In genomic region chr11:69381681-69382130, GRCh38 we compare ENCODE assay signal across 13 cellular contexts.
DNase-seq lines count a peak whose midpoint lies in the region; ATAC-seq, FAIRE-seq and TF ChIP-seq lines count a peak whose summit lies in the region.
"Had no signal": no experiment of that assay in that cellular context is flagged by ENCODE, and none has a peak within 500 bp of the region (broad histone marks: within the 10 kb centered on the region; RNA-seq: fewer than 3 reads in every experiment).

No MANE protein-coding gene starts in this region.

- H3K9me3 ChIP-seq in BE2C, result no peaks in the 10 kb centered on the region
- H3K9me3 ChIP-seq in osteoblast (ENCODE audit: low read depth, low read length), result no peaks in the 10 kb centered on the region

- H3K27ac Mint-ChIP-seq in activated T-helper 17 cell treated with anti-CD3 and anti-CD28 coated beads, Interleukin-2, amount 50 U/mL, for 72 hours, result no peak overlapping the region
- H3K27ac Mint-ChIP-seq: nephron had no signal

- H3K27me3 Mint-ChIP-seq in activated T-helper 17 cell treated with anti-CD3 and anti-CD28 coated beads, Interleukin-2, amount 50 U/mL, for 72 hours, result no peaks in the 10 kb centered on the region

- H3K79me2 ChIP-seq in KMS-11 (ENCODE audit: insufficient read depth, low read depth) (no peaks in the 10 kb centered on the region), osteoblast (ENCODE audit: insufficient read depth, low read length) (no peaks in the 10 kb centered on the region)

- FAIRE-seq in GM19239 (lab: Jason Lieb, UNC), result no peak

- H3K4me1 ChIP-seq in BE2C (no peaks in the 10 kb centered on the region; the same call in 1 of the 2 replicates), KMS-11 (ENCODE audit: low read depth, poor library complexity, severe bottlenecking) (no peaks in the 10 kb centered on the region), osteoblast (ENCODE audit: insufficient read depth, low read length) (no peaks in the 10 kb centered on the region)

- peak overlapping the region; percentile 26; the same call in 1 of the 2 replicates for H2AFZ ChIP-seq in KMS-11 (ENCODE audit: low read depth)
- H2AFZ ChIP-seq in osteoblast (ENCODE audit: low read length), result no peak overlapping the region

- H3K4me3 ChIP-seq in BE2C (ENCODE audit: low read depth, low read length), result no peak overlapping the region
- H3K4me3 ChIP-seq in KMS-11 (IDR thresholded peaks at IDR 0.05; ENCODE audit: insufficient read depth, low read depth, low read length), result no peak overlapping the region
- H3K4me3 ChIP-seq in osteoblast (ENCODE audit: insufficient read depth, low read length), result no peak overlapping the region

- H3K9ac ChIP-seq in KMS-11, result no peak overlapping the region

- H3K27me3 ChIP-seq in BE2C (no peaks in the 10 kb centered on the region), KMS-11 (ENCODE audit: insufficient read depth, low read depth) (peaks cover 9% of the 10 kb centered on the region; the same call in 1 of the 2 replicates), osteoblast (ENCODE audit: insufficient read depth, low read length) (no peaks in the 10 kb centered on the region)

- no peaks in the 10 kb centered on the region for H3K4me1 Mint-ChIP-seq in activated T-helper 17 cell treated with anti-CD3 and anti-CD28 coated beads, Interleukin-2, amount 50 U/mL, for 72 hours

- H3K4me3 Mint-ChIP-seq in activated T-helper 17 cell treated with anti-CD3 and anti-CD28 coated beads, Interleukin-2, amount 50 U/mL, for 72 hours, result peak overlapping the region; percentile 31
- H3K4me3 Mint-ChIP-seq: nephron had no signal

- TF ChIP-seq CTCF in BE2C (IDR thresholded peaks at IDR 0.05; ENCODE audit: low read depth, low read length) (no peak), KMS-11 (conservative IDR thresholded peaks at IDR 0.05; ENCODE audit: low read depth, low read length) (no peak), osteoblast (IDR thresholded peaks at IDR 0.05; ENCODE audit: extremely low read depth, low read depth, low read length) (no peak)

- H3K36me3 ChIP-seq in BE2C (no peaks in the 10 kb centered on the region), KMS-11 (ENCODE audit: insufficient read depth) (no peaks in the 10 kb centered on the region), osteoblast (ENCODE audit: insufficient read depth, low read length) (no peaks in the 10 kb centered on the region)

- H3K36me3 Mint-ChIP-seq in activated T-helper 17 cell treated with anti-CD3 and anti-CD28 coated beads, Interleukin-2, amount 50 U/mL, for 72 hours (ENCODE audit: low read depth), result no peaks in the 10 kb centered on the region

- ATAC-seq in activated T-helper 17 cell treated with anti-CD3 and anti-CD28 coated beads, Interleukin-2, amount 50 U/mL, for 72 hours (replicated peaks), result no peak
- ATAC-seq in HG02973 (IDR thresholded peaks at IDR 0.05; ENCODE audit: unreplicated experiment) (no peak), HG03095 (IDR thresholded peaks at IDR 0.05; ENCODE audit: unreplicated experiment) (no peak)

- H3K4me2 ChIP-seq in KMS-11 (peak overlapping the region; percentile 21; the same call in 1 of the 2 replicates), osteoblast (ENCODE audit: insufficient read depth, low read length) (no peak overlapping the region)

- H4K20me1 ChIP-seq in KMS-11 (ENCODE audit: insufficient read depth) (no peaks in the 10 kb centered on the region), osteoblast (ENCODE audit: insufficient read depth, low read length) (no peaks in the 10 kb centered on the region)

- peak; percentile 2 for DNase-seq in BE2C
- peak; percentile 67 for DNase-seq in osteoblast (ENCODE audit: insufficient read length, low spot score, missing footprints)
- DNase-seq in medulla oblongata (ENCODE audit: extremely low spot score), result no peak
- DNase-seq in GM19239 (ENCODE audit: insufficient read length, low spot score), result no peak
- DNase-seq: activated CD8-positive, alpha-beta memory T cell treated with anti-CD3 and anti-CD28 coated beads for 24 hours; activated gamma-delta T cell; NCI-H1092; retina had no signal

- no peaks in the 10 kb centered on the region for H3K9me3 Mint-ChIP-seq in activated T-helper 17 cell treated with anti-CD3 and anti-CD28 coated beads, Interleukin-2, amount 50 U/mL, for 72 hours
- H3K9me3 Mint-ChIP-seq: nephron had no signal

- H3K27ac ChIP-seq in KMS-11 (no peak overlapping the region), osteoblast (ENCODE audit: low read depth, low read length) (no peak overlapping the region)

Comparison
In these comparisons a context has a peak if more than half of its experiments do, and no peak if none do; other contexts are left out.
1. DNase-seq: peak in BE2C (single experiment) and osteoblast (single experiment); none in medulla oblongata (single experiment) and GM19239 (single experiment).